ENCODE assay signal across 6 cellular contexts in genomic region chr10:37872955-37873354, GRCh38.
"Had no signal": no experiment of that assay in that cellular context is flagged by ENCODE, and none has a peak within 500 bp of the region (broad histone marks: within the 10 kb centered on the region; RNA-seq: fewer than 3 reads in every experiment).

No MANE protein-coding gene starts in this region.

- DNase-seq: IMR-90, KBM-7, KG1 had no signal

- FAIRE-seq: HTR-8/SVneo had no signal

- H3K9ac ChIP-seq: KMS-11 had no signal

- H3K27ac ChIP-seq: HL-60, KMS-11 had no signal

- H3K4me2 ChIP-seq: KMS-11 had no signal
